Comparison of ENCODE assay signal across 10 cellular contexts in the genomic region with DNA sequence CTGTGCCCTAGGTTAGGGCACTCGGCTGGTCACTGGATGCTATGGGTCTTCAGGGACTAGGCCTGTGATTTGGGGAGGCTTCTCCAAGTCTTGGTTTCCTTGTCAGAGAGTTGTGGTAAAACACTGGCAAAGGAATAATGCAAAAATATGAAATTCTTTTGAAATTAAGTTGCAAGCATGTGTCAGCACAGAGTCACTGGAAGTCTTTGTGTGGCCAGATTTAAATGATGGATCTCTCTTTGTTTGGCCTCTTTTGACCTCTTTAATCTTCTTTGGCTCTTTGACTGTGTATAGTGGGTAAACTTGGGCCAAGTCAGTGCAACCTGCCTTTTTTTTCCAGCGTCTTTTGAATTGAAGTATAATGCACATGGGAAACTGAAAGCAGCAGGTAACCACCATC. TPM values are rescaled to one million over a fixed set of nuclear protein-coding genes. Genes with fewer than 3 reads are reported as not detected.
DNase-seq lines count a peak whose midpoint lies in the region; ATAC-seq and TF ChIP-seq lines count a peak whose summit lies in the region.
"Had no signal": no experiment of that assay in that cellular context is flagged by ENCODE, and none has a peak within 500 bp of the region (broad histone marks: within the 10 kb centered on the region; RNA-seq: fewer than 3 reads in every experiment).

No MANE protein-coding gene starts in this region.

- H3K36me3 ChIP-seq in heart right ventricle (no peaks in the 10 kb centered on the region), lung (ENCODE audit: control insufficient read depth in 2 of 2, insufficient read depth in 2 of 2, low read length in 2 of 2) (peaks cover 0 to 2% of the 10 kb centered on the region in 2 donors), upper lobe of left lung (no peaks in the 10 kb centered on the region)

- H3K27ac ChIP-seq in heart right ventricle (peak overlapping the region; percentile 27 to 87 (median 74)), lung (ENCODE audit: low read depth in 1 of 2, low read length in 1 of 2) (peak overlapping the region; percentile 85), upper lobe of left lung (peak overlapping the region; percentile 57 to 82 (median 76))

- H3K27me3 ChIP-seq in heart right ventricle (no peaks in the 10 kb centered on the region), lung (ENCODE audit: control insufficient read depth, insufficient read depth) (no peaks in the 10 kb centered on the region), upper lobe of left lung (no peaks in the 10 kb centered on the region)

- no peaks in the 10 kb centered on the region for H3K27me3 Mint-ChIP-seq in T-helper 17 cell

- H3K4me3 ChIP-seq in heart right ventricle = peak overlapping the region in 1 of 10 donors; percentile 2
- H3K4me3 ChIP-seq in lung = no peak overlapping the region
- no peak overlapping the region for H3K4me3 ChIP-seq in upper lobe of left lung

- TF ChIP-seq POLR2A in upper lobe of left lung (IDR thresholded peaks at IDR 0.05) = no peak

- H3K27ac Mint-ChIP-seq in T-helper 17 cell = peak overlapping the region; percentile 97

- intact Hi-C loops in heart right ventricle (cut with DNase I) = no loop called here
- intact Hi-C loops in Right ventricle myocardium inferior (cut with DNase I) = no loop called here

- peaks cover 2% of the 10 kb centered on the region for H3K36me3 Mint-ChIP-seq in T-helper 17 cell (ENCODE audit: low read depth)

- H3K4me1 ChIP-seq in heart right ventricle = peaks cover 4 to 99% (median 48%) of the 10 kb centered on the region in 9 donors
- peaks cover 32 to 41% of the 10 kb centered on the region in 2 donors for H3K4me1 ChIP-seq in lung (ENCODE audit: control insufficient read depth in 2 of 2, insufficient read depth in 2 of 2, low read length in 2 of 2)
- peaks cover 48 to 83% (median 71%) of the 10 kb centered on the region in 4 donors for H3K4me1 ChIP-seq in upper lobe of left lung

- peaks cover 68% of the 10 kb centered on the region for H3K4me1 Mint-ChIP-seq in T-helper 17 cell

- TF ChIP-seq EP300 in upper lobe of left lung (IDR thresholded peaks at IDR 0.05) = no peak

- TF ChIP-seq CTCF in heart right ventricle (IDR thresholded peaks at IDR 0.05) (no peak), lung (IDR thresholded peaks at IDR 0.05; ENCODE audit: control extremely low read depth, extremely low read depth) (no peak), upper lobe of left lung (IDR thresholded peaks at IDR 0.05) (no peak)

- H3K4me3 Mint-ChIP-seq in T-helper 17 cell = peak overlapping the region; percentile 73
- H3K4me3 Mint-ChIP-seq: nephron had no signal

- ATAC-seq in heart right ventricle (no peak), Right ventricle myocardium inferior (no peak), T-helper 17 cell (no peak), lung (ENCODE audit: insufficient read depth, low FRiP score) (no peak), upper lobe of left lung (ENCODE audit: low FRiP score in 2 of 2) (no peak), HG03354 (IDR thresholded peaks at IDR 0.05; ENCODE audit: poor library complexity, severe bottlenecking, unreplicated experiment) (no peak), HG03175 (IDR thresholded peaks at IDR 0.05; ENCODE audit: unreplicated experiment) (no peak)

- 70 to 80% methylated on average over 2 of the region's 2 CpGs for WGBS in heart right ventricle, 2 donors
- 81 to 91% methylated on average over 2 of the region's 2 CpGs for WGBS in lung, 2 donors
- WGBS in upper lobe of left lung, 2 donors = 85 to 92% methylated on average over 2 of the region's 2 CpGs

- H3K9me3 ChIP-seq in heart right ventricle (no peaks in the 10 kb centered on the region), T-helper 17 cell (ENCODE audit: control insufficient read depth, low read length, poor library complexity, severe bottlenecking) (no peaks in the 10 kb centered on the region), lung (ENCODE audit: control insufficient read depth in 2 of 2, insufficient read depth in 1 of 2, low read length in 1 of 2) (no peaks in the 10 kb centered on the region), upper lobe of left lung (no peaks in the 10 kb centered on the region)

- no peak for DNase-seq in heart right ventricle
- DNase-seq in Right ventricle myocardium inferior (ENCODE audit: missing footprints) = no peak
- no peak for DNase-seq in T-helper 17 cell
- DNase-seq in lung (ENCODE audit: low spot score) = no peak
- no peak for DNase-seq in upper lobe of left lung
- DNase-seq in cerebellum (ENCODE audit: low spot score) = no peak
- DNase-seq: NCI-H345 had no signal

RNA-seq across cellular contexts. Expression of gene HK2, which starts 12.1 kb away (rescaled TPM):
- total RNA-seq in heart right ventricle = 10 to 100 TPM in 7 of 10 donors, 1 to 10 TPM in 3; 3.4 to 43.4 (median 13.1) TPM
- polyA plus RNA-seq in heart right ventricle = 10 to 100 TPM in 1 of 2 donors, 1 to 10 TPM in 1; 4.0 to 16.6 TPM
- 5.4 TPM for total RNA-seq in Right ventricle myocardium inferior
- total RNA-seq in T-helper 17 cell = 10 to 100 TPM; 11.3 to 13.3 TPM
- 10 to 100 TPM; 13.6 to 43.1 TPM for total RNA-seq in lung
- 10 to 100 TPM; 18.9 to 22.6 TPM for polyA plus RNA-seq in lung
- total RNA-seq in upper lobe of left lung = 10 to 100 TPM; 29.0 to 98.8 (median 39.7) TPM
- 8.5 TPM for total RNA-seq in cerebellum
